Comparison of ENCODE assay signal across 8 cellular contexts in the genomic region with DNA sequence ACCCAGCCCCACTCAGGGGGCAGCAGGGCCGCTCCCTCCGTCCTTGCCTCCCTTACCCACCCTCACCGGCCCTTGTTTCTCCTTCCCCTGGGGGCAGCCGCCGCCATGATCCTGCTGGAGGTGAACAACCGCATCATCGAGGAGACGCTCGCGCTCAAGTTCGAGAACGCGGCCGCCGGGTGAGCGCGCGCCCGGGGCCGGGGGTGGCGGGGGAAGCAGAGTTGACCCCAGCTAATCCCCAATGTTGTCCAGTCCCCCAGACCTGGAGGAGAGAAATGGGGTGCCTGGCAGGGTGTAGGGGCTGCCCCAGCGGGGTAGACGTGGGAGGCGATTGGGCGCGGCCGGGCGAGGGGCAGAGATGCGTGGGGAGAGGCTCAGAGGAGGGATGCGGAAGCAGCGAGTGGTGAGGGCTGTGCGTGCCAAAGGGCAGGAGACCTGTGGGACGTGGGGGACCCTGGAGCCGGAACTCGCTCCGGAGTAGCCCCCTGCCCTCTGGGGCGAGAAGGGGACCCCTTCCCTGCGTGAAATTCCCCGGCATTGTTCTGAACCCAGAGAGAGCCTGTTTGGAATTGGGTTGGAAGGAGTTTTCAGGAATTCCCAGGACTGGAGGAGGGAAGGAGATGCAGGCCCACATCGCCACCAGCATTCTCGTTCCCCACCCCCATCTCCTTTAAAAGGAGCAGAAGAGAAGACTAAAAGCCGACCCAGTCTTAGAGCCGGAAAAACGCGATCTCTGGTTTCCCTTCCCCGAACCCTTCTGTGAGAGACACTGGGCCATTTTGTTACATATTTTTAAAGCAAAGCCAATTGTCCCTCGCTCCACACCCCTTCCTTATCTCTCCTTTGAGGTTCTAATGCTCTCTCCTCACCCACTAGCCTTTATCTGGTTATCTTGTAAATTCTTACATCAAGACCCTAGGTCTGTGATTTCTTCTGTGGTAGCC. TPM values are rescaled to one million over a fixed set of nuclear protein-coding genes. Genes with fewer than 3 reads are reported as not detected.
DNase-seq lines count a peak whose midpoint lies in the region; ATAC-seq and TF ChIP-seq lines count a peak whose summit lies in the region.

No MANE protein-coding gene starts in this region.

- peaks cover 36 to 54% (median 50%) of the 10 kb centered on the region in 11 experiments for H4K20me1 ChIP-seq in BLaER1 treated with 17β-estradiol and CSF1 and Interleukin-3, amounts not matched to agents 10 nM and 100 nM
- peaks cover 5% of the 10 kb centered on the region for H4K20me1 ChIP-seq in mammary epithelial cell (ENCODE audit: insufficient read depth, low read length)

- intact Hi-C loops in mammary epithelial cell (cut with micrococcal nuclease) = loop anchor here (1.0 to 2.0 kb wide), 2 partner anchors 13 to 31 kb away; no protein-coding TSS in a partner anchor

- in situ Hi-C loops in mammary epithelial cell (cut with MboI; ENCODE audit: low sequenced_read_pairs in 2 of 2) = no loop called here

- no peaks in the 10 kb centered on the region for H3K9me3 ChIP-seq in BLaER1 treated with 17β-estradiol and CSF1 and Interleukin-3, amounts not matched to agents 10 nM and 100 nM (replicated peaks in 1 of 11)
- no peaks in the 10 kb centered on the region for H3K9me3 ChIP-seq in HUES64 (ENCODE audit: insufficient read depth, low read depth, low read length)
- H3K9me3 ChIP-seq in mammary epithelial cell (replicated peaks; ENCODE audit: insufficient read depth, low read length) = no peaks in the 10 kb centered on the region

- no peak overlapping the region for H2AFZ ChIP-seq in mammary epithelial cell (ENCODE audit: low read depth, low read length)

- peak; percentile 37 for ATAC-seq in GM19372 (IDR thresholded peaks at IDR 0.05; ENCODE audit: low read depth, unreplicated experiment)

- TF ChIP-seq CTCF in WI38 (IDR thresholded peaks at IDR 0.05; ENCODE audit: low read depth, low read length) = no peak
- TF ChIP-seq CTCF in mammary epithelial cell (conservative IDR thresholded peaks at IDR 0.05 in 1 of 2, IDR thresholded peaks at IDR 0.05 in 1 of 2; ENCODE audit: extremely low read depth in 1 of 2, insufficient read depth in 1 of 2, low read depth in 1 of 2, low read length in 2 of 2) = no peak

- 2% methylated on average over 47 of the region's 47 CpGs for WGBS in HUES64
- under 1% methylated on average over 22 of the region's 47 CpGs for whole genome bisulfite sequencing in mammary epithelial cell (ENCODE audit: low coverage, missing lambda C conversion rate)

- CTCF ChIA-PET in mammary epithelial cell (lab: Charles Lee; ENCODE audit: low non-redundant PET) = no interaction called here

- peaks cover 44 to 63% (median 53%) of the 10 kb centered on the region in 10 experiments for H3K4me1 ChIP-seq in BLaER1 treated with 17β-estradiol and CSF1 and Interleukin-3, amounts not matched to agents 10 nM and 100 nM
- H3K4me1 ChIP-seq in HUES64 (ENCODE audit: insufficient read depth, low read length) (peaks cover 19% of the 10 kb centered on the region), mammary epithelial cell (ENCODE audit: insufficient read depth, low read length) (peaks cover 35% of the 10 kb centered on the region)

- peak overlapping the region; percentile 92 to 97 (median 95) for H3K27ac ChIP-seq in BLaER1 treated with 17β-estradiol and CSF1 and Interleukin-3, amounts not matched to agents 10 nM and 100 nM
- H3K27ac ChIP-seq in HUES64 (ENCODE audit: low read depth, low read length) = peak overlapping the region; percentile 81
- H3K27ac ChIP-seq in mammary epithelial cell (ENCODE audit: insufficient read depth, low read depth, low read length) = peak overlapping the region; percentile 84

- DNase-seq in mammary epithelial cell (peak; percentile 45), kidney tubule cell (ENCODE audit: low spot score) (peak; percentile 55), NCI-H524 treated with DMSO at 0.1 percent for 48 hours (lab: John Stamatoyannopoulos, UW) (no peak)
- DNase-seq in stimulated activated CD4-positive, alpha-beta T cell treated with anti-CD3 and anti-CD28 coated beads, Interleukin-1b, Interleukin-23, amount 100 ng/mL, for 24 hours (ENCODE audit: low read depth in 4 of 4, low spot score in 1 of 4) = peak; percentile 31 to 64 (median 47)

- peak overlapping the region; percentile 82 to 98 (median 92) for H3K4me2 ChIP-seq in BLaER1 treated with 17β-estradiol and CSF1 and Interleukin-3, amounts not matched to agents 10 nM and 100 nM
- H3K4me2 ChIP-seq in mammary epithelial cell (ENCODE audit: insufficient read depth, low read depth, low read length) = peak overlapping the region; percentile 95

- peaks cover 20 to 36% (median 33%) of the 10 kb centered on the region in 11 experiments; a peak in 21 of 22 replicates for H3K36me3 ChIP-seq in BLaER1 treated with 17β-estradiol and CSF1 and Interleukin-3, amounts not matched to agents 10 nM and 100 nM
- peaks cover 22% of the 10 kb centered on the region for H3K36me3 ChIP-seq in HUES64 (ENCODE audit: insufficient read depth, low read length)
- peaks cover 5% of the 10 kb centered on the region for H3K36me3 ChIP-seq in mammary epithelial cell (ENCODE audit: insufficient read depth, low read length)

- H3K27me3 ChIP-seq in BLaER1 treated with 17β-estradiol and CSF1 and Interleukin-3, amounts not matched to agents 10 nM and 100 nM = no peaks in the 10 kb centered on the region
- H3K27me3 ChIP-seq in HUES64 (ENCODE audit: insufficient read depth, low read length) (no peaks in the 10 kb centered on the region), mammary epithelial cell (ENCODE audit: insufficient read depth, low read length) (no peaks in the 10 kb centered on the region)

- TSS peak; percentile 25 for BruUV-seq in mammary epithelial cell (replicated peaks; lab: Mats Ljungman, UMichigan)

- peaks cover 69% of the 10 kb centered on the region for H3K79me2 ChIP-seq in mammary epithelial cell (ENCODE audit: insufficient read depth, low read length)

- dilution Hi-C loops in mammary epithelial cell (cut with HindIII; ENCODE audit: low sequenced_read_pairs) = no loop called here

- H3K4me3 ChIP-seq in BLaER1 treated with 17β-estradiol and CSF1 and Interleukin-3, amounts not matched to agents 10 nM and 100 nM = peak overlapping the region; percentile 90 to 100 (median 96)
- H3K4me3 ChIP-seq in HUES64 (ENCODE audit: low read length) (peak overlapping the region; percentile 98), WI38 (ENCODE audit: low read depth, low read length) (peak overlapping the region; percentile 98), mammary epithelial cell (replicated peaks in 1 of 3; ENCODE audit: insufficient read depth in 1 of 3, low read depth in 2 of 3, low read length in 3 of 3) (peak overlapping the region; percentile 84 to 92 (median 91))

- H3K9ac ChIP-seq in BLaER1 treated with 17β-estradiol and CSF1 and Interleukin-3, amounts not matched to agents 10 nM and 100 nM = peak overlapping the region; percentile 92 to 98 (median 97)
- peak overlapping the region; percentile 80 for H3K9ac ChIP-seq in HUES64 (ENCODE audit: low read depth, low read length)
- peak overlapping the region; percentile 93 for H3K9ac ChIP-seq in mammary epithelial cell (ENCODE audit: insufficient read depth, low read length)

RNA-seq across cellular contexts. Expression of a gene that starts 0.6 kb away (rescaled TPM):
- polyA plus RNA-seq in HUES64 (2013, experiment 1 of 2) = 174 TPM
- polyA plus RNA-seq in HUES64 (2013, experiment 2 of 2) = 183 TPM
- 100 to 1,000 TPM; 523 to 644 TPM for total RNA-seq in mammary epithelial cell
- polyA plus RNA-seq in mammary epithelial cell = 961 TPM
- 351 TPM for polyA minus RNA-seq in mammary epithelial cell

RNA-seq across cellular contexts. Expression of a gene that starts 43.2 kb away (rescaled TPM):
- not detected for polyA plus RNA-seq in HUES64 (2013, experiment 1 of 2)
- polyA plus RNA-seq in HUES64 (2013, experiment 2 of 2) = 0.57 TPM
- total RNA-seq in mammary epithelial cell = under 1 TPM; 0.49 to 0.83 TPM
- polyA plus RNA-seq in mammary epithelial cell = 0.03 TPM
- polyA minus RNA-seq in mammary epithelial cell = not detected

RNA-seq across cellular contexts. Expression of a gene that starts 50.9 kb away (rescaled TPM):
- polyA plus RNA-seq in HUES64 (2013, experiment 1 of 2) = not detected
- not detected for polyA plus RNA-seq in HUES64 (2013, experiment 2 of 2)
- 1 to 10 TPM in 1 of 2 donors, under 1 TPM in 1; under 0.01 to 1.1 TPM for total RNA-seq in mammary epithelial cell
- 1.4 TPM for polyA plus RNA-seq in mammary epithelial cell
- 6.8 TPM for polyA minus RNA-seq in mammary epithelial cell

RNA-seq across cellular contexts. Expression of a gene that starts 52.3 kb away (rescaled TPM):
- 63.7 TPM for polyA plus RNA-seq in HUES64 (2013, experiment 1 of 2)
- 59.3 TPM for polyA plus RNA-seq in HUES64 (2013, experiment 2 of 2)
- 10 to 100 TPM; 80.2 to 87.6 TPM for total RNA-seq in mammary epithelial cell
- polyA plus RNA-seq in mammary epithelial cell = 112 TPM
- polyA minus RNA-seq in mammary epithelial cell = 85.9 TPM

RNA-seq across cellular contexts. Expression of a gene that starts 52.7 kb away (rescaled TPM):
- 34.4 TPM for polyA plus RNA-seq in HUES64 (2013, experiment 1 of 2)
- polyA plus RNA-seq in HUES64 (2013, experiment 2 of 2) = 35.1 TPM
- total RNA-seq in mammary epithelial cell = 10 to 100 TPM; 15.7 to 29.8 TPM
- 33.4 TPM for polyA plus RNA-seq in mammary epithelial cell
- polyA minus RNA-seq in mammary epithelial cell = 61.1 TPM
